1 cellular context compared by ENCODE assay signal in genomic region chr12:118981285-118982201, GRCh38.
TF ChIP-seq lines count a peak whose summit lies in the region.

A gene with protein sequence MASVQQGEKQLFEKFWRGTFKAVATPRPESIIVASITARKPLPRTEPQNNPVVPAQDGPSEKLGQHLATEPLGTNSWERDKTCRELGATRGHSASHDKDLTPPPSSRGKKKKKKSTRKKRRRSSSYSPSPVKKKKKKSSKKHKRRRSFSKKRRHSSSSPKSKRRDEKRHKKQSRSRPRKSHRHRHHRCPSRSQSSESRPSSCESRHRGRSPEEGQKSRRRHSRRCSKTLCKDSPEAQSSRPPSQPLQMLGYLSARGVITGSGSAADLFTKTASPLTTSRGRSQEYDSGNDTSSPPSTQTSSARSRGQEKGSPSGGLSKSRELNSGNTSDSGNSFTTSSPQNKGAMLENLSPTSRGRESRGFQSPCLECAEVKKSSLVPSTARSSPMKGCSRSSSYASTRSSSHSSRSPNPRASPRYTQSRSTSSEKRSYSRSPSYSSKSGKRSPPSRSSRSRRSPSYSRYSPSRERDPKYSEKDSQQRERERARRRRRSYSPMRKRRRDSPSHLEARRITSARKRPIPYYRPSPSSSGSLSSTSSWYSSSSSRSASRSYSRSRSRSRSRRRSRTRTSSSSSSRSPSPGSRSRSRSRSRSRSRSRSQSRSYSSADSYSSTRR (plus strand): TSS chr12:118981541. CDS start chr12:118981883, 342 bp downstream.

TF ChIP-seq in WTC11, 78 proteins besides CTCF, POLR2A, EP300 and RAD21 (continued from another document and continues in another):
- TF ChIP-seq GRHL2 (CRISPR knock-in tag; IDR thresholded peaks at IDR 0.05; ENCODE audit: insufficient replicate concordance, severe bottlenecking), result no peak
- TF ChIP-seq NFATC4 (CRISPR knock-in tag; IDR thresholded peaks at IDR 0.05), result no peak
- no peak for TF ChIP-seq AR (CRISPR knock-in tag; IDR thresholded peaks at IDR 0.05)
- no peak for TF ChIP-seq RELA (CRISPR knock-in tag; IDR thresholded peaks at IDR 0.05; ENCODE audit: borderline replicate concordance)
- TF ChIP-seq ZNF532 (CRISPR knock-in tag; IDR thresholded peaks at IDR 0.05; ENCODE audit: borderline replicate concordance), result no peak
- TF ChIP-seq FOXK1 (CRISPR knock-in tag; IDR thresholded peaks at IDR 0.05), result peak; percentile 85
- TF ChIP-seq FOXP1 (CRISPR knock-in tag; IDR thresholded peaks at IDR 0.05; ENCODE audit: borderline replicate concordance), result peak; percentile 95
- no peak for TF ChIP-seq IRF1 (CRISPR knock-in tag; IDR thresholded peaks at IDR 0.05)
- peak; percentile 78 for TF ChIP-seq TEAD1 (CRISPR knock-in tag; IDR thresholded peaks at IDR 0.05)
- TF ChIP-seq, protein P1, sequence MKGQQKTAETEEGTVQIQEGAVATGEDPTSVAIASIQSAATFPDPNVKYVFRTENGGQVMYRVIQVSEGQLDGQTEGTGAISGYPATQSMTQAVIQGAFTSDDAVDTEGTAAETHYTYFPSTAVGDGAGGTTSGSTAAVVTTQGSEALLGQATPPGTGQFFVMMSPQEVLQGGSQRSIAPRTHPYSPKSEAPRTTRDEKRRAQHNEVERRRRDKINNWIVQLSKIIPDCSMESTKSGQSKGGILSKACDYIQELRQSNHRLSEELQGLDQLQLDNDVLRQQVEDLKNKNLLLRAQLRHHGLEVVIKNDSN (CRISPR knock-in tag; IDR thresholded peaks at IDR 0.05), result peak; percentile 53; the same call in 1 of the 2 replicates
- no peak for TF ChIP-seq CDX4 (CRISPR knock-in tag; IDR thresholded peaks at IDR 0.05; ENCODE audit: borderline replicate concordance)
- 0 out of 2 replicates have a peak, but pooled peaks have one; percentile 11 for TF ChIP-seq CBFB (CRISPR knock-in tag; IDR thresholded peaks at IDR 0.05; ENCODE audit: low read depth)
- peak; percentile 71; the same call in 1 of the 2 replicates for TF ChIP-seq ZNF281 (CRISPR knock-in tag; IDR thresholded peaks at IDR 0.05)
- TF ChIP-seq E2F4 (CRISPR knock-in tag; IDR thresholded peaks at IDR 0.05; ENCODE audit: borderline replicate concordance, low read depth), result peak; percentile 69; the same call in 1 of the 2 replicates
- TF ChIP-seq JAZF1 (CRISPR knock-in tag; IDR thresholded peaks at IDR 0.05), result no peak
- peak; percentile 58; the same call in 1 of the 2 replicates for TF ChIP-seq MLX (CRISPR knock-in tag; IDR thresholded peaks at IDR 0.05)
- no peak; the same call in 1 of the 2 replicates for TF ChIP-seq MAX (CRISPR knock-in tag; IDR thresholded peaks at IDR 0.05)
- TF ChIP-seq, protein P2, sequence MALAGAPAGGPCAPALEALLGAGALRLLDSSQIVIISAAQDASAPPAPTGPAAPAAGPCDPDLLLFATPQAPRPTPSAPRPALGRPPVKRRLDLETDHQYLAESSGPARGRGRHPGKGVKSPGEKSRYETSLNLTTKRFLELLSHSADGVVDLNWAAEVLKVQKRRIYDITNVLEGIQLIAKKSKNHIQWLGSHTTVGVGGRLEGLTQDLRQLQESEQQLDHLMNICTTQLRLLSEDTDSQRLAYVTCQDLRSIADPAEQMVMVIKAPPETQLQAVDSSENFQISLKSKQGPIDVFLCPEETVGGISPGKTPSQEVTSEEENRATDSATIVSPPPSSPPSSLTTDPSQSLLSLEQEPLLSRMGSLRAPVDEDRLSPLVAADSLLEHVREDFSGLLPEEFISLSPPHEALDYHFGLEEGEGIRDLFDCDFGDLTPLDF (CRISPR knock-in tag; IDR thresholded peaks at IDR 0.05), result no peak
- TF ChIP-seq MXD4 (CRISPR knock-in tag; IDR thresholded peaks at IDR 0.05; ENCODE audit: borderline replicate concordance), result no peak
- TF ChIP-seq PREB (CRISPR knock-in tag; IDR thresholded peaks at IDR 0.05; ENCODE audit: borderline replicate concordance), result no peak
- TF ChIP-seq, protein P3, sequence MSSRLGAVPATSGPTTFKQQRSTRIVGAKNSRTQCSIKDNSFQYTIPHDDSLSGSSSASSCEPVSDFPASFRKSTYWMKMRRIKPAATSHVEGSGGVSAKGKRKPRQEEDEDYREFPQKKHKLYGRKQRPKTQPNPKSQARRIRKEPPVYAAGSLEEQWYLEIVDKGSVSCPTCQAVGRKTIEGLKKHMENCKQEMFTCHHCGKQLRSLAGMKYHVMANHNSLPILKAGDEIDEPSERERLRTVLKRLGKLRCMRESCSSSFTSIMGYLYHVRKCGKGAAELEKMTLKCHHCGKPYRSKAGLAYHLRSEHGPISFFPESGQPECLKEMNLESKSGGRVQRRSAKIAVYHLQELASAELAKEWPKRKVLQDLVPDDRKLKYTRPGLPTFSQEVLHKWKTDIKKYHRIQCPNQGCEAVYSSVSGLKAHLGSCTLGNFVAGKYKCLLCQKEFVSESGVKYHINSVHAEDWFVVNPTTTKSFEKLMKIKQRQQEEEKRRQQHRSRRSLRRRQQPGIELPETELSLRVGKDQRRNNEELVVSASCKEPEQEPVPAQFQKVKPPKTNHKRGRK (CRISPR knock-in tag; IDR thresholded peaks at IDR 0.05; ENCODE audit: borderline replicate concordance), result peak; percentile 81; the same call in 1 of the 2 replicates
- peak; percentile 83 for TF ChIP-seq MYBL2 (CRISPR knock-in tag; IDR thresholded peaks at IDR 0.05)
- TF ChIP-seq ZNF423 (CRISPR knock-in tag; IDR thresholded peaks at IDR 0.05), result no peak
- TF ChIP-seq OVOL2 (CRISPR knock-in tag; IDR thresholded peaks at IDR 0.05; ENCODE audit: borderline replicate concordance), result no peak
- TF ChIP-seq ZNF219 (CRISPR knock-in tag; IDR thresholded peaks at IDR 0.05; ENCODE audit: borderline replicate concordance), result peak; percentile 88; the same call in 1 of the 2 replicates
